Comparison of ENCODE assay signal across 14 cellular contexts in genomic region chr3:110521019-110521418, GRCh38.
A peak's percentile ranks its signal among the peaks of the same experiment; 100 is the strongest.
DNase-seq lines count a peak whose midpoint lies in the region; TF ChIP-seq lines count a peak whose summit lies in the region.
"Had no signal": no experiment of that assay in that cellular context is flagged by ENCODE, and none has a peak within 500 bp of the region (broad histone marks: within the 10 kb centered on the region; RNA-seq: fewer than 3 reads in every experiment).

No MANE protein-coding gene starts in this region.

- TF ChIP-seq POLR2A in esophagus muscularis mucosa (IDR thresholded peaks at IDR 0.05; ENCODE audit: low read depth) (no peak), ovary (IDR thresholded peaks at IDR 0.05) (no peak)

- H3K36me3 ChIP-seq in esophagus muscularis mucosa, result no peaks in the 10 kb centered on the region
- no peaks in the 10 kb centered on the region for H3K36me3 ChIP-seq in ovary
- H3K36me3 ChIP-seq: neutrophil had no signal

- no peak overlapping the region for H3K27ac ChIP-seq in esophagus muscularis mucosa (replicated peaks in 1 of 4)
- H3K27ac ChIP-seq in ovary, result no peak overlapping the region
- H3K27ac ChIP-seq: neutrophil had no signal

- no peak overlapping the region for H3K4me3 ChIP-seq in foreskin fibroblast (ENCODE audit: low read depth in 1 of 2, low read length in 2 of 2)
- H3K4me3 ChIP-seq in esophagus muscularis mucosa, result no peak overlapping the region
- no peak overlapping the region for H3K4me3 ChIP-seq in ovary

- 90% methylated on average over 2 of the region's 2 CpGs for WGBS in esophagus muscularis mucosa
- WGBS in ovary, 3 donors, result 32 to 69% (median 45%) methylated on average over 2 of the region's 2 CpGs

- DNase-seq in A172 (ENCODE audit: low spot score) (peak; percentile 80), HK-2 (ENCODE audit: unreplicated experiment) (peak; percentile 16), amniotic stem cell (lab: John Stamatoyannopoulos, UW) (peak; percentile 63), foreskin fibroblast (peak; percentile 92 to 96), esophagus muscularis mucosa (ENCODE audit: extremely low spot score) (no peak), GM19238 (ENCODE audit: insufficient read length, low spot score) (no peak), ovary (no peak), kidney glomerular epithelial cell (lab: John Stamatoyannopoulos, UW) (no peak)
- DNase-seq: GF-D8; left colon; NCI-H1930; stimulated activated naive CD4-positive, alpha-beta T cell treated with Interleukin-2 at 50 U/mL for 16 hours; T-helper 17 cell had no signal

- intact Hi-C loops in esophagus muscularis mucosa (cut with DNase I), result no loop called here
- intact Hi-C loops in ovary (cut with DNase I), result no loop called here

- H3K4me1 ChIP-seq in esophagus muscularis mucosa, result no peaks in the 10 kb centered on the region
- no peaks in the 10 kb centered on the region for H3K4me1 ChIP-seq in ovary (ENCODE audit: insufficient read depth)

- H3K9me3 ChIP-seq in esophagus muscularis mucosa (no peaks in the 10 kb centered on the region), ovary (no peaks in the 10 kb centered on the region)
- H3K9me3 ChIP-seq: neutrophil had no signal

- H3K27me3 ChIP-seq in esophagus muscularis mucosa, result no peaks in the 10 kb centered on the region
- no peaks in the 10 kb centered on the region for H3K27me3 ChIP-seq in ovary
- H3K27me3 ChIP-seq: neutrophil had no signal

- no peak for TF ChIP-seq CTCF in foreskin fibroblast (IDR thresholded peaks at IDR 0.05; ENCODE audit: low read depth, low read length)
- TF ChIP-seq CTCF in esophagus muscularis mucosa (IDR thresholded peaks at IDR 0.05), result no peak
- TF ChIP-seq CTCF in ovary (IDR thresholded peaks at IDR 0.05), result no peak

- TF ChIP-seq EP300 in esophagus muscularis mucosa (IDR thresholded peaks at IDR 0.05), result no peak
- no peak for TF ChIP-seq EP300 in ovary (IDR thresholded peaks at IDR 0.05)

Comparison
In these comparisons a context has a peak if more than half of its experiments do, and no peak if none do; other contexts are left out.
1. DNase-seq: peak in A172 (single experiment), HK-2 (single experiment), amniotic stem cell (single experiment) and foreskin fibroblast (2 of 2); none in esophagus muscularis mucosa (single experiment), GM19238 (single experiment), ovary (0 of 5) and kidney glomerular epithelial cell (single experiment).